Comparison of ENCODE assay signal across 34 cellular contexts in genomic region chr5:59293700-59294099, GRCh38.
DNase-seq lines count a peak whose midpoint lies in the region; ATAC-seq, FAIRE-seq and TF ChIP-seq lines count a peak whose summit lies in the region.
"Had no signal": no experiment of that assay in that cellular context is flagged by ENCODE, and none has a peak within 500 bp of the region (broad histone marks: within the 10 kb centered on the region; RNA-seq: fewer than 3 reads in every experiment).

No MANE protein-coding gene starts in this region.

- in situ Hi-C loops in HepG2 (cut with HindIII; ENCODE audit: extremely low pct_ligation_motif_present, low pct_unique_long_range_greater_than_20kb) = no loop called here

- H3K4me3 ChIP-seq in HepG2 (replicated peaks in 1 of 3; ENCODE audit: insufficient read depth in 1 of 3, low read depth in 2 of 3, low read length in 3 of 3) (no peak overlapping the region), MM.1S (ENCODE audit: low read length) (no peak overlapping the region)
- H3K4me3 ChIP-seq: BLaER1 treated with 17β-estradiol and CSF1 and Interleukin-3, amounts not matched to agents 10 nM and 100 nM; hepatocyte; mucosa of descending colon; SK-N-MC; smooth muscle cell; upper lobe of right lung had no signal

- no peaks in the 10 kb centered on the region for H3K27me3 Mint-ChIP-seq in activated naive CD8-positive, alpha-beta T cell treated with anti-CD3 and anti-CD28 coated beads for 36 hours
- no peaks in the 10 kb centered on the region for H3K27me3 Mint-ChIP-seq in stimulated activated memory B cell treated with anti-CD40 and anti-IgM and Interleukin-4, amounts not matched to agents 10 μg/mL and 1 μg/mL and 100 μg/mL, for 72 hours

- no peak overlapping the region for H3K4me2 ChIP-seq in HepG2 (ENCODE audit: low read depth, low read length)
- no peak overlapping the region for H3K4me2 ChIP-seq in MM.1S (ENCODE audit: low read depth, low read length)
- H3K4me2 ChIP-seq: BLaER1 treated with 17β-estradiol and CSF1 and Interleukin-3, amounts not matched to agents 10 nM and 100 nM; hepatocyte; smooth muscle cell had no signal

- CTCF ChIA-PET in HepG2 (lab: Yijun Ruan, JAX; ENCODE audit: low intra/inter-chr PET ratio, low total read pairs) = no interaction called here

- H3K36me3 Mint-ChIP-seq in activated naive CD8-positive, alpha-beta T cell treated with anti-CD3 and anti-CD28 coated beads for 36 hours = no peaks in the 10 kb centered on the region
- H3K36me3 Mint-ChIP-seq in stimulated activated memory B cell treated with anti-CD40 and anti-IgM and Interleukin-4, amounts not matched to agents 10 μg/mL and 1 μg/mL and 100 μg/mL, for 72 hours = no peaks in the 10 kb centered on the region

- no peaks in the 10 kb centered on the region for H3K27me3 ChIP-seq in HepG2 (ENCODE audit: control insufficient read depth in 1 of 2, insufficient read depth in 2 of 2, low read length in 2 of 2)
- H3K27me3 ChIP-seq in MM.1S (replicated peaks; ENCODE audit: insufficient read depth, low read length) = no peaks in the 10 kb centered on the region
- H3K27me3 ChIP-seq: BLaER1 treated with 17β-estradiol and CSF1 and Interleukin-3, amounts not matched to agents 10 nM and 100 nM; hepatocyte; upper lobe of right lung had no signal

- no peak for FAIRE-seq in HepG2 (lab: Jason Lieb, UNC)
- FAIRE-seq: endometrium, GM12891, H54, TTC549 had no signal

- BruUV-seq in HepG2 (replicated peaks; lab: Mats Ljungman, UMichigan) = no TSS peak

- no peak for TF ChIP-seq CTCF in HepG2 (CRISPR knock-in tag; IDR thresholded peaks at IDR 0.05)
- TF ChIP-seq CTCF in MM.1S (IDR thresholded peaks at IDR 0.05; ENCODE audit: low read length) = no peak

- TF ChIP-seq RAD21 in HepG2 (CRISPR knock-in tag; IDR thresholded peaks at IDR 0.05) = no peak

- ATAC-seq in HepG2 = no peak
- peak; percentile 8 for ATAC-seq in stimulated activated memory B cell treated with anti-CD40 and anti-IgM and Interleukin-4, amounts not matched to agents 10 μg/mL and 1 μg/mL and 100 μg/mL, for 72 hours
- ATAC-seq in GM21360 (IDR thresholded peaks at IDR 0.05; ENCODE audit: unreplicated experiment) = no peak
- ATAC-seq: left cardiac atrium, mucosa of descending colon, upper lobe of right lung had no signal

- H3K79me2 ChIP-seq in HepG2 (ENCODE audit: insufficient read depth, low read length) (no peaks in the 10 kb centered on the region), MM.1S (ENCODE audit: low read length) (no peaks in the 10 kb centered on the region)

- intact Hi-C loops in HepG2 (cut with micrococcal nuclease; ENCODE audit: unreplicated experiment) = no loop called here

- H3K27ac ChIP-seq in HepG2 (ENCODE audit: extremely low read length, insufficient read depth, low read length) (no peak overlapping the region), MM.1S (ENCODE audit: low read length) (no peak overlapping the region)
- H3K27ac ChIP-seq: BLaER1 treated with 17β-estradiol and CSF1 and Interleukin-3, amounts not matched to agents 10 nM and 100 nM; hepatocyte; SK-N-MC; upper lobe of right lung had no signal

- no peak overlapping the region for H2AFZ ChIP-seq in HepG2 (ENCODE audit: low read length)
- no peak overlapping the region for H2AFZ ChIP-seq in MM.1S (ENCODE audit: low read length)
- H2AFZ ChIP-seq: hepatocyte had no signal

- H3K27ac Mint-ChIP-seq in activated naive CD8-positive, alpha-beta T cell treated with anti-CD3 and anti-CD28 coated beads for 36 hours = no peak overlapping the region
- no peak overlapping the region for H3K27ac Mint-ChIP-seq in stimulated activated memory B cell treated with anti-CD40 and anti-IgM and Interleukin-4, amounts not matched to agents 10 μg/mL and 1 μg/mL and 100 μg/mL, for 72 hours
- H3K27ac Mint-ChIP-seq: nephron progenitor cell; T-helper 1 cell treated with Interleukin-12 subunit alpha and Interleukin-12 subunit beta and Interleukin-4 antibody, amounts not matched to agents 30 μg/mL and 1 μg/mL, for 36 hours had no signal

- no peak for TF ChIP-seq EP300 in HepG2 (IDR thresholded peaks at IDR 0.05; ENCODE audit: low read depth in 2 of 2, low read length in 2 of 2)
- TF ChIP-seq EP300 in HepG2 (CRISPR knock-in tag; IDR thresholded peaks at IDR 0.05; ENCODE audit: borderline replicate concordance) = no peak

- no peaks in the 10 kb centered on the region for H4K20me1 ChIP-seq in HepG2 (ENCODE audit: insufficient read depth, low read length)
- H4K20me1 ChIP-seq in MM.1S (ENCODE audit: insufficient read depth, low read length) = no peaks in the 10 kb centered on the region
- H4K20me1 ChIP-seq: BLaER1 treated with 17β-estradiol and CSF1 and Interleukin-3, amounts not matched to agents 10 nM and 100 nM had no signal

- H3K4me1 ChIP-seq in HepG2 (ENCODE audit: insufficient read depth, low read length) (peaks cover 20% of the 10 kb centered on the region), MM.1S (ENCODE audit: low read length) (no peaks in the 10 kb centered on the region)
- H3K4me1 ChIP-seq: BLaER1 treated with 17β-estradiol and CSF1 and Interleukin-3, amounts not matched to agents 10 nM and 100 nM; upper lobe of right lung had no signal

- POLR2A ChIA-PET in HepG2 (lab: Yijun Ruan, JAX) = no interaction called here

- 58% methylated on average over 4 of the region's 4 CpGs for WGBS in HepG2 (ENCODE audit: low lambda C conversion rate)

- H3K9me2 ChIP-seq in MM.1S (replicated peaks; ENCODE audit: insufficient read depth, low read length) = no peaks in the 10 kb centered on the region

- no peaks in the 10 kb centered on the region for H3F3A ChIP-seq in MM.1S (ENCODE audit: insufficient read depth, low read length)

- H3K4me1 Mint-ChIP-seq in activated naive CD8-positive, alpha-beta T cell treated with anti-CD3 and anti-CD28 coated beads for 36 hours = peaks cover 16% of the 10 kb centered on the region
- peaks cover 16% of the 10 kb centered on the region for H3K4me1 Mint-ChIP-seq in stimulated activated memory B cell treated with anti-CD40 and anti-IgM and Interleukin-4, amounts not matched to agents 10 μg/mL and 1 μg/mL and 100 μg/mL, for 72 hours

- H3K4me3 Mint-ChIP-seq in activated naive CD8-positive, alpha-beta T cell treated with anti-CD3 and anti-CD28 coated beads for 36 hours = no peak overlapping the region
- no peak overlapping the region for H3K4me3 Mint-ChIP-seq in stimulated activated memory B cell treated with anti-CD40 and anti-IgM and Interleukin-4, amounts not matched to agents 10 μg/mL and 1 μg/mL and 100 μg/mL, for 72 hours
- H3K4me3 Mint-ChIP-seq: nephron progenitor cell; T-helper 1 cell treated with Interleukin-12 subunit alpha and Interleukin-12 subunit beta and Interleukin-4 antibody, amounts not matched to agents 30 μg/mL and 1 μg/mL, for 36 hours had no signal

- H3K9ac ChIP-seq in HepG2 (ENCODE audit: insufficient read depth, low read depth, low read length) (no peak overlapping the region), MM.1S (ENCODE audit: low read length) (no peak overlapping the region)
- H3K9ac ChIP-seq: BLaER1 treated with 17β-estradiol and CSF1 and Interleukin-3, amounts not matched to agents 10 nM and 100 nM had no signal

- H3K36me3 ChIP-seq in HepG2 (replicated peaks in 1 of 2; ENCODE audit: control insufficient read depth in 1 of 2, insufficient read depth in 2 of 2, low read length in 2 of 2) (no peaks in the 10 kb centered on the region), MM.1S (replicated peaks; ENCODE audit: insufficient read depth, low read length) (no peaks in the 10 kb centered on the region)
- H3K36me3 ChIP-seq: BLaER1 treated with 17β-estradiol and CSF1 and Interleukin-3, amounts not matched to agents 10 nM and 100 nM; upper lobe of right lung had no signal

- no peaks in the 10 kb centered on the region for H3K9me3 Mint-ChIP-seq in activated naive CD8-positive, alpha-beta T cell treated with anti-CD3 and anti-CD28 coated beads for 36 hours
- no peaks in the 10 kb centered on the region for H3K9me3 Mint-ChIP-seq in stimulated activated memory B cell treated with anti-CD40 and anti-IgM and Interleukin-4, amounts not matched to agents 10 μg/mL and 1 μg/mL and 100 μg/mL, for 72 hours
- H3K9me3 Mint-ChIP-seq: nephron progenitor cell; T-helper 1 cell treated with Interleukin-12 subunit alpha and Interleukin-12 subunit beta and Interleukin-4 antibody, amounts not matched to agents 30 μg/mL and 1 μg/mL, for 36 hours had no signal

- H3K9me3 ChIP-seq in HepG2 (ENCODE audit: low read length) (no peaks in the 10 kb centered on the region), MM.1S (replicated peaks; ENCODE audit: insufficient read depth, low read length) (no peaks in the 10 kb centered on the region)
- H3K9me3 ChIP-seq: BLaER1 treated with 17β-estradiol and CSF1 and Interleukin-3, amounts not matched to agents 10 nM and 100 nM; mucosa of descending colon; upper lobe of right lung had no signal

- no peak for TF ChIP-seq POLR2A in HepG2 (IDR thresholded peaks at IDR 0.05; ENCODE audit: insufficient read depth in 1 of 2, low read depth in 2 of 2, low read length in 2 of 2)

- DNase-seq in stimulated activated CD4-positive, alpha-beta T cell treated with anti-CD3 and anti-CD28 coated beads, Interleukin-1b, Interleukin-23, amount 100 ng/mL, for 48 hours = peak; percentile 25
- no peak for DNase-seq in stimulated activated CD4-positive, alpha-beta T cell treated with anti-CD3 and anti-CD28 coated beads, Interleukin-2, amount 100 ng/mL, for 24 hours
- DNase-seq in activated naive CD8-positive, alpha-beta T cell treated with anti-CD3 and anti-CD28 coated beads for 36 hours = peak; percentile 14
- DNase-seq in HepG2 (ENCODE audit: low spot score) (no peak), RPMI8226 (no peak), MM.1S (no peak)
- DNase-seq: activated CD4-positive, CD25-positive, alpha-beta regulatory T cell; activated CD8-positive, alpha-beta memory T cell treated with anti-CD3 and anti-CD28 coated beads for 24 hours; activated effector memory CD4-positive, alpha-beta T cell treated with anti-CD3 and anti-CD28 coated beads, Interleukin-2, amount 50 U/mL, for 16 hours; activated T-cell treated with anti-CD3 and anti-CD28 coated beads for 4 hours; cerebellar nuclear complex; DMS153; foreskin melanocyte; KBM-7; left cardiac atrium; mucosa of descending colon; NCI-H1105; NCI-H187; NCI-H2171 treated with DMSO at 0.1 percent for 48 hours; NCI-H510A; nephron progenitor cell; OCI-M1; upper lobe of right lung had no signal

TF ChIP-seq in HepG2, 621 proteins besides CTCF, POLR2A, EP300 and RAD21:
- no peak for TF ChIP-seq HNRNPL (IDR thresholded peaks at IDR 0.05; ENCODE audit: low read depth, low read length)
- 0 out of 2 replicates have a peak, but pooled peaks have one; percentile 23 for TF ChIP-seq FOSL2 (CRISPR knock-in tag; IDR thresholded peaks at IDR 0.05)

Comparison
In these comparisons a context has a peak if more than half of its experiments do, and no peak if none do; other contexts are left out.
1. DNase-seq: peak in stimulated activated CD4-positive, alpha-beta T cell treated with anti-CD3 and anti-CD28 coated beads, Interleukin-1b, Interleukin-23, amount 100 ng/mL, for 48 hours (single experiment) and activated naive CD8-positive, alpha-beta T cell treated with anti-CD3 and anti-CD28 coated beads for 36 hours (single experiment); none in stimulated activated CD4-positive, alpha-beta T cell treated with anti-CD3 and anti-CD28 coated beads, Interleukin-2, amount 100 ng/mL, for 24 hours (0 of 2), HepG2 (single experiment), RPMI8226 (single experiment) and MM.1S (single experiment).